ENCODE assay signal across 2 cellular contexts in genomic region chr3:46422617-46423016, GRCh38.
TF ChIP-seq lines count a peak whose summit lies in the region.

No MANE protein-coding gene starts in this region.

TF ChIP-seq in H1, 55 proteins besides CTCF, POLR2A, EP300 and RAD21:
- TF ChIP-seq CBX8 (IDR thresholded peaks at IDR 0.05; ENCODE audit: borderline replicate concordance, low read depth, low read length) = no peak
- no peak for TF ChIP-seq JUN (IDR thresholded peaks at IDR 0.05; ENCODE audit: low read depth, low read length)
- TF ChIP-seq BCL11A (IDR thresholded peaks at IDR 0.05; ENCODE audit: low read depth in 2 of 2, low read length in 2 of 2) = no peak
- no peak for TF ChIP-seq EGR1 (IDR thresholded peaks at IDR 0.05; ENCODE audit: borderline replicate concordance, low read depth, low read length)
- no peak for TF ChIP-seq SP1 (IDR thresholded peaks at IDR 0.05; ENCODE audit: low read depth, low read length)
- TF ChIP-seq SIRT6 (IDR thresholded peaks at IDR 0.05; ENCODE audit: low read length) = no peak
- TF ChIP-seq YY1 (IDR thresholded peaks at IDR 0.05; ENCODE audit: low read depth, low read length) = no peak
- TF ChIP-seq CHD7 (IDR thresholded peaks at IDR 0.05; ENCODE audit: insufficient replicate concordance, low read length) = no peak
- TF ChIP-seq TAF1 (IDR thresholded peaks at IDR 0.05; ENCODE audit: low read depth, low read length) = no peak
- no peak for TF ChIP-seq EZH2 (IDR thresholded peaks at IDR 0.05; ENCODE audit: low read depth, low read length, severe bottlenecking)
- no peak for TF ChIP-seq SRF (IDR thresholded peaks at IDR 0.05; ENCODE audit: low read depth, low read length)
- TF ChIP-seq SAP30 (IDR thresholded peaks at IDR 0.05; ENCODE audit: insufficient read depth, insufficient replicate concordance, low read length) = no peak
- TF ChIP-seq SP2 (IDR thresholded peaks at IDR 0.05; ENCODE audit: low read length) = no peak
- no peak for TF ChIP-seq SIN3A (conservative IDR thresholded peaks at IDR 0.05 in 1 of 2, IDR thresholded peaks at IDR 0.05 in 1 of 2; ENCODE audit: low read depth in 1 of 2, low read length in 2 of 2)
- TF ChIP-seq MAFK (IDR thresholded peaks at IDR 0.05; ENCODE audit: low read depth, low read length) = no peak
- no peak for TF ChIP-seq TAF7 (optimal IDR thresholded peaks at IDR 0.05; ENCODE audit: borderline replicate concordance, low read depth, low read length)

TF ChIP-seq in WTC11, 78 proteins besides CTCF, POLR2A, EP300 and RAD21:
- TF ChIP-seq AR (CRISPR knock-in tag; IDR thresholded peaks at IDR 0.05) (no peak), FOXP1 (CRISPR knock-in tag; IDR thresholded peaks at IDR 0.05; ENCODE audit: borderline replicate concordance) (no peak), E2F5 (CRISPR knock-in tag; IDR thresholded peaks at IDR 0.05) (no peak), CBFB (CRISPR knock-in tag; IDR thresholded peaks at IDR 0.05; ENCODE audit: low read depth) (no peak), ZNF138 (CRISPR knock-in tag; conservative IDR thresholded peaks at IDR 0.05) (no peak), E2F1 (CRISPR knock-in tag; IDR thresholded peaks at IDR 0.05) (no peak), RORB (CRISPR knock-in tag; IDR thresholded peaks at IDR 0.05) (no peak), PRRX2 (CRISPR knock-in tag; IDR thresholded peaks at IDR 0.05) (no peak), E2F4 (CRISPR knock-in tag; IDR thresholded peaks at IDR 0.05; ENCODE audit: borderline replicate concordance, low read depth) (no peak), ZMAT4 (CRISPR knock-in tag; IDR thresholded peaks at IDR 0.05) (no peak), ETV6 (CRISPR knock-in tag; IDR thresholded peaks at IDR 0.05) (no peak), IRF2 (CRISPR knock-in tag; IDR thresholded peaks at IDR 0.05; ENCODE audit: borderline replicate concordance, low read depth) (no peak), MYBL2 (CRISPR knock-in tag; IDR thresholded peaks at IDR 0.05) (no peak), MLX (CRISPR knock-in tag; IDR thresholded peaks at IDR 0.05) (no peak), JAZF1 (CRISPR knock-in tag; IDR thresholded peaks at IDR 0.05) (no peak), STAT6 (CRISPR knock-in tag; conservative IDR thresholded peaks at IDR 0.05; ENCODE audit: low read depth) (no peak), ZNF263 (CRISPR knock-in tag; IDR thresholded peaks at IDR 0.05; ENCODE audit: low read depth) (no peak), ZNF512 (CRISPR knock-in tag; IDR thresholded peaks at IDR 0.05; ENCODE audit: borderline replicate concordance) (no peak), ATF2 (CRISPR knock-in tag; IDR thresholded peaks at IDR 0.05; ENCODE audit: borderline replicate concordance, low read depth) (no peak), TEAD1 (CRISPR knock-in tag; IDR thresholded peaks at IDR 0.05) (no peak)
